In genomic region chr3:173371848-173372487, GRCh38 we compare ENCODE assay signal across 8 cellular contexts. TPM values are rescaled to one million over a fixed set of nuclear protein-coding genes. Genes with fewer than 3 reads are reported as not detected.
DNase-seq lines count a peak whose midpoint lies in the region; ATAC-seq and TF ChIP-seq lines count a peak whose summit lies in the region.

No MANE protein-coding gene starts in this region.

- no peaks in the 10 kb centered on the region for H3K4me1 Mint-ChIP-seq in activated naive CD4-positive, alpha-beta T cell treated with anti-CD3 and anti-CD28 coated beads for 36 hours (ENCODE audit: low read depth)
- H3K4me1 Mint-ChIP-seq in activated naive CD4-positive, alpha-beta T cell treated with anti-CD3 and anti-CD28 coated beads, Interleukin-2, amount 10 ng/mL, durations not matched to agents 7 days and 5 days, result no peaks in the 10 kb centered on the region
- H3K4me1 Mint-ChIP-seq in naive thymus-derived CD8-positive, alpha-beta T cell, result no peaks in the 10 kb centered on the region
- H3K4me1 Mint-ChIP-seq in activated T-cell treated with anti-CD3 and anti-CD28 coated beads, Interleukin-2, amount 50 U/mL, for 72 hours (ENCODE audit: low read depth), result no peaks in the 10 kb centered on the region

- no peak overlapping the region for H3K27ac ChIP-seq in coronary artery

- intact Hi-C loops in activated naive CD4-positive, alpha-beta T cell treated with anti-CD3 and anti-CD28 coated beads for 36 hours (cut with micrococcal nuclease), result no loop called here

- no peaks in the 10 kb centered on the region for H3K9me3 Mint-ChIP-seq in activated naive CD4-positive, alpha-beta T cell treated with anti-CD3 and anti-CD28 coated beads for 36 hours
- no peaks in the 10 kb centered on the region for H3K9me3 Mint-ChIP-seq in activated naive CD4-positive, alpha-beta T cell treated with anti-CD3 and anti-CD28 coated beads, Interleukin-2, amount 10 ng/mL, durations not matched to agents 7 days and 5 days
- peaks cover 0 to 16% (median 0%) of the 10 kb centered on the region in 9 donors for H3K9me3 Mint-ChIP-seq in naive thymus-derived CD8-positive, alpha-beta T cell
- H3K9me3 Mint-ChIP-seq in activated T-cell treated with anti-CD3 and anti-CD28 coated beads, Interleukin-2, amount 50 U/mL, for 72 hours, result no peaks in the 10 kb centered on the region

- POLR2A ChIA-PET in naive thymus-derived CD8-positive, alpha-beta T cell (lab: Charles Lee), result no interaction called here

- no peak overlapping the region for H3K4me3 Mint-ChIP-seq in activated naive CD4-positive, alpha-beta T cell treated with anti-CD3 and anti-CD28 coated beads for 36 hours
- H3K4me3 Mint-ChIP-seq in activated naive CD4-positive, alpha-beta T cell treated with anti-CD3 and anti-CD28 coated beads, Interleukin-2, amount 10 ng/mL, durations not matched to agents 7 days and 5 days, result no peak overlapping the region
- H3K4me3 Mint-ChIP-seq in naive thymus-derived CD8-positive, alpha-beta T cell, result no peak overlapping the region
- no peak overlapping the region for H3K4me3 Mint-ChIP-seq in activated T-cell treated with anti-CD3 and anti-CD28 coated beads, Interleukin-2, amount 50 U/mL, for 72 hours

- TF ChIP-seq CTCF in coronary artery (IDR thresholded peaks at IDR 0.05), result peak; percentile 42

- no peak overlapping the region for H3K4me3 ChIP-seq in coronary artery

- CTCF ChIA-PET in activated naive CD4-positive, alpha-beta T cell treated with anti-CD3 and anti-CD28 coated beads for 36 hours (lab: Charles Lee), result interaction anchor here (0.7 kb wide), 1 partner anchor 217 kb away, joined by 3 read pairs; no protein-coding TSS in a partner anchor
- CTCF ChIA-PET in activated naive CD4-positive, alpha-beta T cell treated with anti-CD3 and anti-CD28 coated beads, Interleukin-2, amount 10 ng/mL, durations not matched to agents 7 days and 5 days (lab: Charles Lee), result interaction anchor here (0.9 kb wide), 1 partner anchor 10 kb away, joined by 3 read pairs; no protein-coding TSS in a partner anchor

- no peak overlapping the region for H3K27ac Mint-ChIP-seq in activated naive CD4-positive, alpha-beta T cell treated with anti-CD3 and anti-CD28 coated beads for 36 hours
- no peak overlapping the region for H3K27ac Mint-ChIP-seq in activated naive CD4-positive, alpha-beta T cell treated with anti-CD3 and anti-CD28 coated beads, Interleukin-2, amount 10 ng/mL, durations not matched to agents 7 days and 5 days
- H3K27ac Mint-ChIP-seq in naive thymus-derived CD8-positive, alpha-beta T cell, result no peak overlapping the region
- H3K27ac Mint-ChIP-seq in activated T-cell treated with anti-CD3 and anti-CD28 coated beads, Interleukin-2, amount 50 U/mL, for 72 hours, result no peak overlapping the region

- DNase-seq in activated naive CD4-positive, alpha-beta T cell treated with anti-CD3 and anti-CD28 coated beads for 36 hours, result peak; percentile 7
- DNase-seq in activated naive CD4-positive, alpha-beta T cell treated with anti-CD3 and anti-CD28 coated beads, Interleukin-2, amount 10 ng/mL, durations not matched to agents 7 days and 5 days, result no peak
- DNase-seq in NCI-H526 (lab: John Stamatoyannopoulos, UW) (peak; percentile 20 to 66), coronary artery (ENCODE audit: low spot score) (no peak), mucosa of gallbladder (ENCODE audit: low spot score) (peak; percentile 28)
- DNase-seq in naive thymus-derived CD8-positive, alpha-beta T cell, result no peak
- no peak for DNase-seq in activated T-cell treated with anti-CD3 and anti-CD28 coated beads, Interleukin-2, amount 50 U/mL, for 72 hours
- no peak for DNase-seq in activated CD8-positive, alpha-beta memory T cell treated with anti-CD3 and anti-CD28 coated beads for 24 hours

- no peaks in the 10 kb centered on the region for H3K36me3 Mint-ChIP-seq in activated naive CD4-positive, alpha-beta T cell treated with anti-CD3 and anti-CD28 coated beads for 36 hours (ENCODE audit: low read depth)
- no peaks in the 10 kb centered on the region for H3K36me3 Mint-ChIP-seq in activated naive CD4-positive, alpha-beta T cell treated with anti-CD3 and anti-CD28 coated beads, Interleukin-2, amount 10 ng/mL, durations not matched to agents 7 days and 5 days
- H3K36me3 Mint-ChIP-seq in naive thymus-derived CD8-positive, alpha-beta T cell, result no peaks in the 10 kb centered on the region
- no peaks in the 10 kb centered on the region for H3K36me3 Mint-ChIP-seq in activated T-cell treated with anti-CD3 and anti-CD28 coated beads, Interleukin-2, amount 50 U/mL, for 72 hours (ENCODE audit: insufficient read depth in 2 of 2)

- H3K27me3 Mint-ChIP-seq in activated naive CD4-positive, alpha-beta T cell treated with anti-CD3 and anti-CD28 coated beads for 36 hours (ENCODE audit: low read depth), result no peaks in the 10 kb centered on the region
- no peaks in the 10 kb centered on the region for H3K27me3 Mint-ChIP-seq in activated naive CD4-positive, alpha-beta T cell treated with anti-CD3 and anti-CD28 coated beads, Interleukin-2, amount 10 ng/mL, durations not matched to agents 7 days and 5 days
- H3K27me3 Mint-ChIP-seq in naive thymus-derived CD8-positive, alpha-beta T cell, result no peaks in the 10 kb centered on the region
- no peaks in the 10 kb centered on the region for H3K27me3 Mint-ChIP-seq in activated T-cell treated with anti-CD3 and anti-CD28 coated beads, Interleukin-2, amount 50 U/mL, for 72 hours (ENCODE audit: low read depth)

- ATAC-seq in naive thymus-derived CD8-positive, alpha-beta T cell, result no peak
- ATAC-seq in activated T-cell treated with anti-CD3 and anti-CD28 coated beads, Interleukin-2, amount 50 U/mL, for 72 hours (replicated peaks in 1 of 2), result no peak

RNA-seq across cellular contexts. Expression of gene NLGN1, which starts 25.6 kb away (rescaled TPM):
- total RNA-seq in activated naive CD4-positive, alpha-beta T cell treated with anti-CD3 and anti-CD28 coated beads for 36 hours, result not detected
- total RNA-seq in mucosa of gallbladder, result 8.8 TPM
- total RNA-seq in naive thymus-derived CD8-positive, alpha-beta T cell, result not detected
- not detected for polyA plus RNA-seq in naive thymus-derived CD8-positive, alpha-beta T cell
- total RNA-seq in activated T-cell treated with anti-CD3 and anti-CD28 coated beads, Interleukin-2, amount 50 U/mL, for 72 hours, result not detected

Comparison
In these comparisons a context has a peak if more than half of its experiments do, and no peak if none do; other contexts are left out.
1. DNase-seq: peak in activated naive CD4-positive, alpha-beta T cell treated with anti-CD3 and anti-CD28 coated beads for 36 hours (single experiment), NCI-H526 (2 of 2) and mucosa of gallbladder (single experiment); none in activated naive CD4-positive, alpha-beta T cell treated with anti-CD3 and anti-CD28 coated beads, Interleukin-2, amount 10 ng/mL, durations not matched to agents 7 days and 5 days (single experiment), coronary artery (single experiment), naive thymus-derived CD8-positive, alpha-beta T cell (0 of 10), activated T-cell treated with anti-CD3 and anti-CD28 coated beads, Interleukin-2, amount 50 U/mL, for 72 hours (0 of 2) and activated CD8-positive, alpha-beta memory T cell treated with anti-CD3 and anti-CD28 coated beads for 24 hours (single experiment).